In the genomic region with DNA sequence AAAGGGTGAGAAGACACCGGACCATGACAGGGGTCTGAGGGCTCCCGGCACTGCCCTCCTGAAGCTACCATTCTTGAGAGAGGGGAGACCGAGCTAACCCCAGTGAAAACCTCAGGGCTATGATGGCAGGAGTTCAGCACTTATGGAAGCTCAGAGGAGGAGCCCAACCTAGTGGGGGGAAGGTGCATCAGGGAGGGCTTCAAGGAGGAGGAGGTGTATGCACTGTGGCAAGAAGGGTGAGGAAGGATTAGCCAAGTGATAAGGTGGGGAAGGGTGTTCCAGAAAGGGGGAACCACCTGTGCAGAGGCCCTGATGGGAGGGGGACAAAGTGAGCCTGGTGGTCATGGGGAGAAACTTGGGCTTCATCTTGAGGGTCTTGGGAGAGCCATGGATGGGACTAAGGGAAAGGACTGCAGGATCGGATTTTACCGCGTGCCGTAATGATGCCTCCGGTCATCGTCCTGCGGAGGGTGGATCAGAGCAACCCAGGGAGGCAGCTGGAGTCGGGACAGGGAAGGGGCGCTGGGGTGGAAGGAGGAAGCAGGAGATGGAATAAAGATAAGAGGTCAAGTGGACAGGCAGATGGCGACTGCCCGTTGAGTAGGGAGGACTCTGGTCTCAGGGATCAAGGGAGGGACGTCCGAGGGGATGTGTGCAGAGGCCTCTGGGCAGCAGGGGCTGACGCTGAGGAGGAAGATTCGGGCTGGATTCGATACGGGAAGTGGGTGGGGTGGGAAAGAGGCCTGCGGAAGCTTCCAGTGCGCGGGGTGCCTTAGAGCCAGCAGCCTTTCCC, we compare ENCODE assay signal across 6 cellular contexts. TPM values are rescaled to one million over a fixed set of nuclear protein-coding genes. Genes with fewer than 3 reads are reported as not detected.
DNase-seq lines count a peak whose midpoint lies in the region; ATAC-seq and TF ChIP-seq lines count a peak whose summit lies in the region.

No MANE protein-coding gene starts in this region.

- peaks cover 5 to 22% of the 10 kb centered on the region in 2 donors for H3K4me1 ChIP-seq in left lung

- TF ChIP-seq CTCF in BJ (IDR thresholded peaks at IDR 0.05; ENCODE audit: insufficient read depth, low read depth, low read length): no peak
- no peak for TF ChIP-seq CTCF in VCaP (conservative IDR thresholded peaks at IDR 0.05)
- TF ChIP-seq CTCF in left lung (IDR thresholded peaks at IDR 0.05): no peak

- H3K36me3 ChIP-seq in BJ (ENCODE audit: control insufficient read depth, insufficient read depth, low read length) (no peaks in the 10 kb centered on the region), left lung (no peaks in the 10 kb centered on the region)

- H3K9me3 ChIP-seq in left lung: no peaks in the 10 kb centered on the region

- intact Hi-C loops in left lung (cut with DNase I): no loop called here

- CTCF ChIA-PET in BJ (lab: Yijun Ruan, JAX): interaction anchor here (0.8 to 1.3 kb wide), 2 partner anchors 8 to 42 kb away, joined by 4 read pairs; a partner anchor contains a TSS

- ATAC-seq in left lung: no peak
- ATAC-seq in HG03159 (IDR thresholded peaks at IDR 0.05; ENCODE audit: unreplicated experiment): no peak

- H3K4me3 ChIP-seq in BJ (ENCODE audit: low read depth, low read length) (peak overlapping the region; percentile 54), left lung (peak overlapping the region; percentile 54 to 66)

- H3K27me3 ChIP-seq in BJ (ENCODE audit: control insufficient read depth, insufficient read depth, low read length) (peaks cover 15% of the 10 kb centered on the region), left lung (peaks cover 4 to 60% of the 10 kb centered on the region in 2 donors)

- H3K27ac ChIP-seq in VCaP: peak overlapping the region; percentile 78
- H3K27ac ChIP-seq in left lung: no peak overlapping the region

- DNase-seq in BJ (ENCODE audit: low read depth): no peak
- no peak for DNase-seq in left lung
- DNase-seq in NCI-H82 treated with DMSO at 0.1 percent for 48 hours (lab: John Stamatoyannopoulos, UW; ENCODE audit: unreplicated experiment): no peak
- DNase-seq in activated effector memory CD4-positive, alpha-beta T cell treated with Interleukin-2 at 50 U/mL for 16 hours: no peak

- POLR2A ChIA-PET in BJ (lab: Charles Lee): no interaction called here

RNA-seq across cellular contexts. Expression of a gene that starts 13.3 kb away (rescaled TPM):
- polyA plus RNA-seq in BJ (2011; rRNA removed): 583 and 662 TPM in 2 replicates
- polyA minus RNA-seq in BJ (2011; rRNA and poly(A)+ RNA removed): 169 and 320 TPM in 2 replicates
- total RNA-seq in left lung: 100 to 1,000 TPM; 140 to 173 TPM

RNA-seq across cellular contexts. Expression of a gene that starts 25.4 kb away (rescaled TPM):
- 0.22 and 0.26 TPM in 2 replicates for polyA plus RNA-seq in BJ (2011; rRNA removed)
- polyA minus RNA-seq in BJ (2011; rRNA and poly(A)+ RNA removed): 0.38 and 1.9 TPM in 2 replicates
- total RNA-seq in left lung: 1 to 10 TPM; 7.6 to 9.6 TPM

RNA-seq across cellular contexts. Expression of a gene that starts 26.8 kb away (rescaled TPM):
- 0.44 and 0.64 TPM in 2 replicates for polyA plus RNA-seq in BJ (2011; rRNA removed)
- polyA minus RNA-seq in BJ (2011; rRNA and poly(A)+ RNA removed): not detected in 2 replicates
- total RNA-seq in left lung: under 1 TPM; 0.34 to 0.52 TPM

RNA-seq across cellular contexts. Expression of a gene that starts 27.5 kb away (rescaled TPM):
- 4.2 and 5.9 TPM in 2 replicates for polyA plus RNA-seq in BJ (2011; rRNA removed)
- 4.2 and 6.9 TPM in 2 replicates for polyA minus RNA-seq in BJ (2011; rRNA and poly(A)+ RNA removed)
- total RNA-seq in left lung: 1 to 10 TPM in 1 of 2 donors, under 1 TPM in 1; 0.93 to 1.9 TPM

RNA-seq across cellular contexts. Expression of a gene that starts 41.4 kb away (rescaled TPM):
- polyA plus RNA-seq in BJ (2011; rRNA removed): 15.6 and 16.5 TPM in 2 replicates
- 6.2 and 8.6 TPM in 2 replicates for polyA minus RNA-seq in BJ (2011; rRNA and poly(A)+ RNA removed)
- total RNA-seq in left lung: 10 to 100 TPM; 11.8 to 12.4 TPM
